In the genomic region with DNA sequence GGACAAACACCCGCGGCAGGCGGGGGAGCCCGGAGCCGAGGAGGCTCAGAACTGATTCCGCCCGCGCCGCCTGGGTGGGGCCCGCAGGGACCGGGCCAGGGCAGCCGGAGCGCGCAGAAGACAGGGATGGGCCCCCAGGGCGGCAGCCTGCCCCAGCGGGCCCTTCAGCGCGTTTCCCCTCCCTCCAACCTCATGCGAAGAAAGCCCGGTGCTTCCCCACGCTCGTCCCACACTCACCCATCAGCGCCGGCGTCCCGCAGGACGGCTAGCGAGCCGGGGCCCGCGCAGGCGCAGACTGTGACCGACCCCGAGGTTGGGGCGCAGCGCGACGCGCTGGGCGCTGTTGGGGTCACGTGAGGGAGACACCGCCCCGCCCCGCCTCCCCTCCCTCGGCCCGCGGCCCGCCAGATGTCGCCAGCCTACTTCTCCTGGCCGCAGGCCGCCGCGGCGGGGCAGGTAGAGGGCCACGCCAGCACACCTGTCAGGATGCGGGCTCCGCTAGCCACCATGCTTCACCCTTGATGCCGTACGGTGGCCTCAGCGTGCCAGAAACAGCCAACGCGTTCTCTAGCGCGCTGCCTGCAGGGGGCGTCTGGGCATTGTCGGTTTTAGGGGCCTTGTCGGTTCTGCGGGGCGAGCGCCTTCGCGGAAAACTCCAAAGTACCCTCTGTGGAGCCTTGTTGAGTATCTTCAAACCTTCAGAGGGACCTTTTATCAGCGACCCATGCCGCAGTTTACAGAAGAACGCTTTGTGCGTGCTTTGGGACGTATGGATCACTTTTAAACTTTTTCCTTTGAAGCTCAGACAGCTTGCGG, we compare ENCODE assay signal across 1 cellular context.
TF ChIP-seq lines count a peak whose summit lies in the region.

A gene with protein sequence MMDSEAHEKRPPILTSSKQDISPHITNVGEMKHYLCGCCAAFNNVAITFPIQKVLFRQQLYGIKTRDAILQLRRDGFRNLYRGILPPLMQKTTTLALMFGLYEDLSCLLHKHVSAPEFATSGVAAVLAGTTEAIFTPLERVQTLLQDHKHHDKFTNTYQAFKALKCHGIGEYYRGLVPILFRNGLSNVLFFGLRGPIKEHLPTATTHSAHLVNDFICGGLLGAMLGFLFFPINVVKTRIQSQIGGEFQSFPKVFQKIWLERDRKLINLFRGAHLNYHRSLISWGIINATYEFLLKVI (minus strand): TSS at position 297 of the 816 bp plus-strand sequence. CDS start 15,577 bp downstream, outside the sequence.

TF ChIP-seq in HEK293, 187 proteins besides CTCF, POLR2A, EP300 and RAD21 (continued from another document):
- TF ChIP-seq, protein P1, sequence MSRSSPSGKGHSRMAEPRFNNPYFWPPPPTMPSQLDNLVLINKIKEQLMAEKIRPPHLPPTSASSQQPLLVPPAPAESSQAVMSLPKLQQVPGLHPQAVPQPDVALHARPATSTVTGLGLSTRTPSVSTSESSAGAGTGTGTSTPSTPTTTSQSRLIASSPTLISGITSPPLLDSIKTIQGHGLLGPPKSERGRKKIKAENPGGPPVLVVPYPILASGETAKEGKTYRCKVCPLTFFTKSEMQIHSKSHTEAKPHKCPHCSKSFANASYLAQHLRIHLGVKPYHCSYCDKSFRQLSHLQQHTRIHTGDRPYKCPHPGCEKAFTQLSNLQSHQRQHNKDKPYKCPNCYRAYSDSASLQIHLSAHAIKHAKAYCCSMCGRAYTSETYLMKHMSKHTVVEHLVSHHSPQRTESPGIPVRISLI (tag by site-specific recombination; IDR thresholded peaks at IDR 0.05), result no peak
- TF ChIP-seq, protein P2, sequence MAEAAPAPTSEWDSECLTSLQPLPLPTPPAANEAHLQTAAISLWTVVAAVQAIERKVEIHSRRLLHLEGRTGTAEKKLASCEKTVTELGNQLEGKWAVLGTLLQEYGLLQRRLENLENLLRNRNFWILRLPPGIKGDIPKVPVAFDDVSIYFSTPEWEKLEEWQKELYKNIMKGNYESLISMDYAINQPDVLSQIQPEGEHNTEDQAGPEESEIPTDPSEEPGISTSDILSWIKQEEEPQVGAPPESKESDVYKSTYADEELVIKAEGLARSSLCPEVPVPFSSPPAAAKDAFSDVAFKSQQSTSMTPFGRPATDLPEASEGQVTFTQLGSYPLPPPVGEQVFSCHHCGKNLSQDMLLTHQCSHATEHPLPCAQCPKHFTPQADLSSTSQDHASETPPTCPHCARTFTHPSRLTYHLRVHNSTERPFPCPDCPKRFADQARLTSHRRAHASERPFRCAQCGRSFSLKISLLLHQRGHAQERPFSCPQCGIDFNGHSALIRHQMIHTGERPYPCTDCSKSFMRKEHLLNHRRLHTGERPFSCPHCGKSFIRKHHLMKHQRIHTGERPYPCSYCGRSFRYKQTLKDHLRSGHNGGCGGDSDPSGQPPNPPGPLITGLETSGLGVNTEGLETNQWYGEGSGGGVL (tag by site-specific recombination; IDR thresholded peaks at IDR 0.05), result no peak
- TF ChIP-seq, protein P3, sequence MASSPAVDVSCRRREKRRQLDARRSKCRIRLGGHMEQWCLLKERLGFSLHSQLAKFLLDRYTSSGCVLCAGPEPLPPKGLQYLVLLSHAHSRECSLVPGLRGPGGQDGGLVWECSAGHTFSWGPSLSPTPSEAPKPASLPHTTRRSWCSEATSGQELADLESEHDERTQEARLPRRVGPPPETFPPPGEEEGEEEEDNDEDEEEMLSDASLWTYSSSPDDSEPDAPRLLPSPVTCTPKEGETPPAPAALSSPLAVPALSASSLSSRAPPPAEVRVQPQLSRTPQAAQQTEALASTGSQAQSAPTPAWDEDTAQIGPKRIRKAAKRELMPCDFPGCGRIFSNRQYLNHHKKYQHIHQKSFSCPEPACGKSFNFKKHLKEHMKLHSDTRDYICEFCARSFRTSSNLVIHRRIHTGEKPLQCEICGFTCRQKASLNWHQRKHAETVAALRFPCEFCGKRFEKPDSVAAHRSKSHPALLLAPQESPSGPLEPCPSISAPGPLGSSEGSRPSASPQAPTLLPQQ (tag by site-specific recombination; IDR thresholded peaks at IDR 0.05), result peak; percentile 95
- TF ChIP-seq, protein P4, sequence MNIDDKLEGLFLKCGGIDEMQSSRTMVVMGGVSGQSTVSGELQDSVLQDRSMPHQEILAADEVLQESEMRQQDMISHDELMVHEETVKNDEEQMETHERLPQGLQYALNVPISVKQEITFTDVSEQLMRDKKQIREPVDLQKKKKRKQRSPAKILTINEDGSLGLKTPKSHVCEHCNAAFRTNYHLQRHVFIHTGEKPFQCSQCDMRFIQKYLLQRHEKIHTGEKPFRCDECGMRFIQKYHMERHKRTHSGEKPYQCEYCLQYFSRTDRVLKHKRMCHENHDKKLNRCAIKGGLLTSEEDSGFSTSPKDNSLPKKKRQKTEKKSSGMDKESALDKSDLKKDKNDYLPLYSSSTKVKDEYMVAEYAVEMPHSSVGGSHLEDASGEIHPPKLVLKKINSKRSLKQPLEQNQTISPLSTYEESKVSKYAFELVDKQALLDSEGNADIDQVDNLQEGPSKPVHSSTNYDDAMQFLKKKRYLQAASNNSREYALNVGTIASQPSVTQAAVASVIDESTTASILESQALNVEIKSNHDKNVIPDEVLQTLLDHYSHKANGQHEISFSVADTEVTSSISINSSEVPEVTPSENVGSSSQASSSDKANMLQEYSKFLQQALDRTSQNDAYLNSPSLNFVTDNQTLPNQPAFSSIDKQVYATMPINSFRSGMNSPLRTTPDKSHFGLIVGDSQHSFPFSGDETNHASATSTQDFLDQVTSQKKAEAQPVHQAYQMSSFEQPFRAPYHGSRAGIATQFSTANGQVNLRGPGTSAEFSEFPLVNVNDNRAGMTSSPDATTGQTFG (tag by site-specific recombination; IDR thresholded peaks at IDR 0.05; ENCODE audit: borderline replicate concordance), result no peak
- TF ChIP-seq ZNF112 (tag by site-specific recombination; IDR thresholded peaks at IDR 0.05), result no peak
- TF ChIP-seq ZFP3 (tag by site-specific recombination; IDR thresholded peaks at IDR 0.05; ENCODE audit: low read depth), result no peak
- no peak for TF ChIP-seq MEIS1 (CRISPR knock-in tag; IDR thresholded peaks at IDR 0.05; ENCODE audit: borderline replicate concordance)
- no peak for TF ChIP-seq ZFP41 (tag by site-specific recombination; IDR thresholded peaks at IDR 0.05; ENCODE audit: borderline replicate concordance)
- peak; percentile 87 for TF ChIP-seq SCRT2 (tag by site-specific recombination; IDR thresholded peaks at IDR 0.05)
- TF ChIP-seq ZNF423 (tag by site-specific recombination; IDR thresholded peaks at IDR 0.05), result no peak
- TF ChIP-seq ZNF19 (tag by site-specific recombination; IDR thresholded peaks at IDR 0.05; ENCODE audit: low read depth), result no peak
- no peak for TF ChIP-seq ZNF132 (tag by site-specific recombination; IDR thresholded peaks at IDR 0.05; ENCODE audit: borderline replicate concordance)
- TF ChIP-seq ZNF404 (tag by site-specific recombination; IDR thresholded peaks at IDR 0.05), result no peak
- no peak for TF ChIP-seq ZNF560 (tag by site-specific recombination; IDR thresholded peaks at IDR 0.05; ENCODE audit: borderline replicate concordance)
- TF ChIP-seq, protein P5, sequence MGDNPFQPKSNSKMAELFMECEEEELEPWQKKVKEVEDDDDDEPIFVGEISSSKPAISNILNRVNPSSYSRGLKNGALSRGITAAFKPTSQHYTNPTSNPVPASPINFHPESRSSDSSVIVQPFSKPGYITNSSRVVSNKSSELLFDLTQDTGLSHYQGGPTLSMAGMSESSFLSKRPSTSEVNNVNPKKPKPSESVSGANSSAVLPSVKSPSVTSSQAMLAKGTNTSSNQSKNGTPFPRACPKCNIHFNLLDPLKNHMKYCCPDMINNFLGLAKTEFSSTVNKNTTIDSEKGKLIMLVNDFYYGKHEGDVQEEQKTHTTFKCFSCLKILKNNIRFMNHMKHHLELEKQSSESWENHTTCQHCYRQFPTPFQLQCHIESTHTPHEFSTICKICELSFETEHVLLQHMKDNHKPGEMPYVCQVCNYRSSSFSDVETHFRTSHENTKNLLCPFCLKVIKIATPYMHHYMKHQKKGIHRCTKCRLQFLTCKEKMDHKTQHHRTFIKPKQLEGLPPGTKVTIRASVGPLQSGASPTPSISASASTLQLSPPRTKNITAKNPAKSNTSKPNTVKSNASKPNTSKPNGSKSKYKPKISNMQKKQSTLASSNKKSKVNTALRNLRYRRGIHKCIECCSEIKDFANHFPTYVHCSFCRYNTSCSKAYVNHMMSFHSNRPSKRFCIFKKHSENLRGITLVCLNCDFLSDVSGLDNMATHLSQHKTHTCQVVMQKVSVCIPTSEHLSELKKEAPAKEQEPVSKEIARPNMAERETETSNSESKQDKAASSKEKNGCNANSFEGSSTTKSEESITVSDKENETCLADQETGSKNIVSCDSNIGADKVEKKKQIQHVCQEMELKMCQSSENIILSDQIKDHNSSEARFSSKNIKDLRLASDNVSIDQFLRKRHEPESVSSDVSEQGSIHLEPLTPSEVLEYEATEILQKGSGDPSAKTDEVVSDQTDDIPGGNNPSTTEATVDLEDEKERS (tag by site-specific recombination; IDR thresholded peaks at IDR 0.05), result no peak
- peak; percentile 33; the same call in 1 of the 2 replicates for TF ChIP-seq BCL11A (tag by site-specific recombination; IDR thresholded peaks at IDR 0.05; ENCODE audit: low read depth)
- TF ChIP-seq ZNF155 (tag by site-specific recombination; IDR thresholded peaks at IDR 0.05), result no peak
- TF ChIP-seq ZNF311 (tag by site-specific recombination; IDR thresholded peaks at IDR 0.05; ENCODE audit: borderline replicate concordance), result no peak
TF ChIP-seq in HEK293: peak in this region for 58.
